8 cellular contexts compared by ENCODE assay signal in genomic region chr17:80414803-80415625, GRCh38. TPM values are rescaled to one million over a fixed set of nuclear protein-coding genes. Genes with fewer than 3 reads are reported as not detected.
A peak's percentile ranks its signal among the peaks of the same experiment; 100 is the strongest.
DNase-seq lines count a peak whose midpoint lies in the region; ATAC-seq and TF ChIP-seq lines count a peak whose summit lies in the region.

Gene ENDOV, plus strand, starts transcription at chr17:80415167. Its CDS starts 28 bp downstream, at chr17:80415195.

- no peak for TF ChIP-seq EP300 in gastroesophageal sphincter (IDR thresholded peaks at IDR 0.05)

- TF ChIP-seq CTCF in gastroesophageal sphincter (IDR thresholded peaks at IDR 0.05): peak in 1 of 4 experiments; percentile 4

- H3K14ac ChIP-seq in neuronal stem cell (ENCODE audit: low read length): no peak within 1 kb of the TSS

- H3K36me3 Mint-ChIP-seq in activated naive CD4-positive, alpha-beta T cell treated with anti-CD3 and anti-CD28 coated beads for 36 hours (ENCODE audit: low read depth): peaks cover 1% of the 10 kb centered on the region

- peaks cover 9% of the 10 kb centered on the region for H3K27me3 Mint-ChIP-seq in activated naive CD4-positive, alpha-beta T cell treated with anti-CD3 and anti-CD28 coated beads for 36 hours (ENCODE audit: low read depth)

- peak within 1 kb of the TSS; percentile 91 for H3K9ac ChIP-seq in SK-N-MC (ENCODE audit: insufficient read length)
- H3K9ac ChIP-seq in neuronal stem cell (ENCODE audit: low read depth, low read length, poor library complexity): peak within 1 kb of the TSS; percentile 98

- no peak within 1 kb of the TSS for H2AK5ac ChIP-seq in neuronal stem cell (ENCODE audit: low read depth, low read length)

- peaks cover 20% of the 10 kb centered on the region for H3K4me1 Mint-ChIP-seq in activated naive CD4-positive, alpha-beta T cell treated with anti-CD3 and anti-CD28 coated beads for 36 hours (ENCODE audit: low read depth)

- H3K9me3 Mint-ChIP-seq in activated naive CD4-positive, alpha-beta T cell treated with anti-CD3 and anti-CD28 coated beads for 36 hours: no peaks in the 10 kb centered on the region

- no peak within 1 kb of the TSS for H3K4ac ChIP-seq in neuronal stem cell (ENCODE audit: low read length)

- H3K27me3 ChIP-seq in gastroesophageal sphincter (no peaks in the 10 kb centered on the region), neuronal stem cell (ENCODE audit: control insufficient read depth in 3 of 3, insufficient read depth in 3 of 3, low read depth in 1 of 3, low read length in 3 of 3) (peaks cover 0 to 12% (median 0%) of the 10 kb centered on the region in 3 experiments)

- H4K8ac ChIP-seq in neuronal stem cell (ENCODE audit: low read depth, low read length): no peak within 1 kb of the TSS

- H4K91ac ChIP-seq in neuronal stem cell (ENCODE audit: low read depth, low read length, poor library complexity): no peak within 1 kb of the TSS

- peak within 1 kb of the TSS; percentile 66 for H3K23ac ChIP-seq in neuronal stem cell (ENCODE audit: low read depth, low read length, poor library complexity)

- CTCF ChIA-PET in activated naive CD4-positive, alpha-beta T cell treated with anti-CD3 and anti-CD28 coated beads for 36 hours (lab: Charles Lee): interaction anchor here (0.6 to 1.1 kb wide), 5 partner anchors 12 to 563 kb away, joined by 3 to 5 read pairs (median 4); no protein-coding TSS in a partner anchor

- H3K4me3 Mint-ChIP-seq in activated naive CD4-positive, alpha-beta T cell treated with anti-CD3 and anti-CD28 coated beads for 36 hours: peak within 1 kb of the TSS; percentile 83

- peak within 1 kb of the TSS; percentile 99 for H3K4me2 ChIP-seq in neuronal stem cell (ENCODE audit: insufficient read depth, low read length, poor library complexity, severe bottlenecking)

- peak; percentile 34 to 50 for TF ChIP-seq POLR2A in gastroesophageal sphincter (IDR thresholded peaks at IDR 0.05)

- no peak within 1 kb of the TSS for H3K27ac Mint-ChIP-seq in activated naive CD4-positive, alpha-beta T cell treated with anti-CD3 and anti-CD28 coated beads for 36 hours

- H3K4me3 ChIP-seq in SK-N-MC (peak within 1 kb of the TSS; percentile 99), gastroesophageal sphincter (peak within 1 kb of the TSS; percentile 72 to 86), neuronal stem cell (ENCODE audit: low read length in 2 of 2) (peak within 1 kb of the TSS; percentile 87 to 98)

- H3K36me3 ChIP-seq in SK-N-MC (ENCODE audit: insufficient read depth, low read length): no peaks in the 10 kb centered on the region
- H3K36me3 ChIP-seq in gastroesophageal sphincter: peaks cover 0 to 28% of the 10 kb centered on the region in 2 donors
- H3K36me3 ChIP-seq in neuronal stem cell (replicated peaks in 1 of 2; ENCODE audit: control insufficient read depth in 2 of 2, insufficient read depth in 2 of 2, low read length in 2 of 2): peaks cover 15 to 29% of the 10 kb centered on the region in 2 donors

- H2BK120ac ChIP-seq in neuronal stem cell (ENCODE audit: low read depth, low read length): no peak within 1 kb of the TSS

- DNase-seq in GM04504 (ENCODE audit: low read depth): peak; percentile 87
- DNase-seq in NCI-H1092 (lab: John Stamatoyannopoulos, UW): peak; percentile 90
- DNase-seq in SK-N-MC (ENCODE audit: low read depth, low spot score): peak; percentile 34
- peak; percentile 93 for DNase-seq in activated naive CD4-positive, alpha-beta T cell treated with anti-CD3 and anti-CD28 coated beads for 36 hours
- peak; percentile 94 for DNase-seq in neuronal stem cell (ENCODE audit: low spot score)
- peak; percentile 86 for DNase-seq in stromal cell of bone marrow (ENCODE audit: low read depth)

- peak within 1 kb of the TSS; percentile 100 for H2AFZ ChIP-seq in neuronal stem cell (ENCODE audit: low read length)

- peak within 1 kb of the TSS; percentile 99 for H2BK5ac ChIP-seq in neuronal stem cell (ENCODE audit: low read length)

- H2BK15ac ChIP-seq in neuronal stem cell (ENCODE audit: low read length): peak within 1 kb of the TSS; percentile 62

- peak; percentile 91 for ATAC-seq in HG02588 (IDR thresholded peaks at IDR 0.05; ENCODE audit: unreplicated experiment)
- ATAC-seq in gastroesophageal sphincter: peak; percentile 97

- peaks cover 7% of the 10 kb centered on the region for H3K79me1 ChIP-seq in neuronal stem cell (ENCODE audit: low read depth, low read length)

- peaks cover 0 to 41% (median 19%) of the 10 kb centered on the region in 3 donors for H3K4me1 ChIP-seq in gastroesophageal sphincter
- H3K4me1 ChIP-seq in neuronal stem cell (ENCODE audit: control insufficient read depth in 2 of 2, insufficient read depth in 1 of 2, low read depth in 1 of 2, low read length in 2 of 2): peaks cover 4 to 7% of the 10 kb centered on the region in 2 donors

- peak within 1 kb of the TSS; percentile 98 for H3K18ac ChIP-seq in neuronal stem cell (ENCODE audit: low read length)

- H3K9me3 ChIP-seq in SK-N-MC (ENCODE audit: low read depth, low read length): no peaks in the 10 kb centered on the region
- no peaks in the 10 kb centered on the region for H3K9me3 ChIP-seq in gastroesophageal sphincter
- H3K9me3 ChIP-seq in neuronal stem cell (replicated peaks in 1 of 2; ENCODE audit: control insufficient read depth in 2 of 2, insufficient read depth in 1 of 2, low read depth in 1 of 2, low read length in 2 of 2): no peaks in the 10 kb centered on the region

- 0% methylated on average over 31 of the region's 97 CpGs; no CpG with 5 or more reads in 1 of the 2 donors for WGBS in gastroesophageal sphincter (ENCODE audit: low coverage in 1 of 2), 2 donors
- WGBS in neuronal stem cell (ENCODE audit: extremely low coverage in 2 of 2, insufficient read length in 2 of 2, insufficient replicate concordance in 1 of 2), 2 donors: no CpG with 5 or more reads among the region's 97 CpGs

- peak within 1 kb of the TSS; percentile 65; the same call in 1 of the 2 replicates for H3K27ac ChIP-seq in SK-N-MC
- peak within 1 kb of the TSS; percentile 75 to 99 (median 98) for H3K27ac ChIP-seq in gastroesophageal sphincter
- H3K27ac ChIP-seq in neuronal stem cell (replicated peaks; ENCODE audit: low read length): peak within 1 kb of the TSS; percentile 87

- peak within 1 kb of the TSS; percentile 41 for H2BK12ac ChIP-seq in neuronal stem cell (ENCODE audit: low read length)

- intact Hi-C loops in activated naive CD4-positive, alpha-beta T cell treated with anti-CD3 and anti-CD28 coated beads for 36 hours (cut with micrococcal nuclease): loop anchor here (1.0 to 2.0 kb wide), 2 partner anchors 39 to 218 kb away; no protein-coding TSS in a partner anchor

RNA-seq across cellular contexts. Expression of gene ENDOV, which starts in this region (rescaled TPM):
- 10 to 100 TPM in 1 of 2 experiments, 1 to 10 TPM in 1; 9.0 to 11.7 TPM for total RNA-seq in activated naive CD4-positive, alpha-beta T cell treated with anti-CD3 and anti-CD28 coated beads for 36 hours
- 10 to 100 TPM; 12.4 to 17.7 (median 15.4) TPM for total RNA-seq in gastroesophageal sphincter
- polyA plus RNA-seq in neuronal stem cell (2013, experiment 1 of 2): 24.9 TPM
- polyA plus RNA-seq in neuronal stem cell (2013, experiment 2 of 2): 22.9 TPM

Comparison
In these comparisons a context has a peak if more than half of its experiments do, and no peak if none do; other contexts are left out.
1. Peak in every context shown above with its lines: DNase-seq, ATAC-seq, H3K4me3 ChIP-seq and H3K27ac ChIP-seq.
2. DNase-seq: peak in every context shown above with its lines; median percentile 94 in neuronal stem cell; 93 in activated naive CD4-positive, alpha-beta T cell treated with anti-CD3 and anti-CD28 coated beads for 36 hours; 90 in NCI-H1092; 87 in GM04504; 86 in stromal cell of bone marrow; 34 in SK-N-MC.